In the genomic region with DNA sequence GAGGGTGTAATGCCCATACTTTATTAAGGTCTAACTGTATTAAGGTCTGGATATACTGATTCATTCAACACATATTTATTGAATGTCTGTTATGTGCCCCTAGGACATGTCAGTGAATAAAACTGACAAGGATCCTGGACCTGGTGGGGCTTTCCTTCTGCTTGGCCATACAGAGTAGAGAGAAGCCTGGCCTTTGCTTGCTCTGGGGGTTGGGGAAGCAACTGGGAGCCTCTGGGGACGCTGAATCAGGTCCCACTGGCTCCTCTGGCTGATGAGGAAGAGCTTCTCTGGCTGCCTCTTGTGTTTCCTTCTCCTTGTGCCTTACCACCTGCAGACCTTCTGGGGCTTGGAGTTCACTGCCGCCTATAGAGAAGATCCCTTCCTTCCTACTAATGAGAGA, we compare ENCODE assay signal across 21 cellular contexts. TPM values are rescaled to one million over a fixed set of nuclear protein-coding genes. Genes with fewer than 3 reads are reported as not detected.
A peak's percentile ranks its signal among the peaks of the same experiment; 100 is the strongest.
DNase-seq lines count a peak whose midpoint lies in the region; ATAC-seq and TF ChIP-seq lines count a peak whose summit lies in the region.
"Had no signal": no experiment of that assay in that cellular context is flagged by ENCODE, and none has a peak within 500 bp of the region (broad histone marks: within the 10 kb centered on the region; RNA-seq: fewer than 3 reads in every experiment).

No MANE protein-coding gene starts in this region.

- ATAC-seq in RWPE2 (ENCODE audit: low read depth) (0 out of 3 replicates have a peak, but pooled peaks have one; percentile 32), HG03097 (IDR thresholded peaks at IDR 0.05; ENCODE audit: low FRiP score, unreplicated experiment) (no peak), HG03135 (IDR thresholded peaks at IDR 0.05; ENCODE audit: unreplicated experiment) (no peak)
- ATAC-seq in activated CD8-positive, alpha-beta T cell treated with anti-CD3 and anti-CD28 coated beads, Interleukin-2, amount 10 ng/mL, durations not matched to agents 7 days and 5 days, result no peak
- ATAC-seq: activated naive CD8-positive, alpha-beta T cell treated with anti-CD3 and anti-CD28 coated beads, Interleukin-2, amount 50 U/mL, for 24 hours; T-helper 17 cell had no signal

- H3K4me3 ChIP-seq in RWPE2 (ENCODE audit: severe bottlenecking) (no peak overlapping the region), epithelial cell of esophagus (ENCODE audit: low read length) (no peak overlapping the region)
- H3K4me3 ChIP-seq: left ventricle myocardium inferior, tibial nerve had no signal

- peaks cover 43% of the 10 kb centered on the region for H3K4me1 Mint-ChIP-seq in activated CD8-positive, alpha-beta T cell treated with anti-CD3 and anti-CD28 coated beads, Interleukin-2, amount 10 ng/mL, durations not matched to agents 7 days and 5 days (ENCODE audit: low read depth)

- H3K36me3 Mint-ChIP-seq in activated CD8-positive, alpha-beta T cell treated with anti-CD3 and anti-CD28 coated beads, Interleukin-2, amount 10 ng/mL, durations not matched to agents 7 days and 5 days (ENCODE audit: low read depth), result peaks cover 39% of the 10 kb centered on the region

- no peaks in the 10 kb centered on the region for H3K27me3 ChIP-seq in RWPE2 (ENCODE audit: insufficient read depth, poor library complexity, severe bottlenecking)
- H3K27me3 ChIP-seq: tibial nerve had no signal

- H3K27me3 Mint-ChIP-seq in activated CD8-positive, alpha-beta T cell treated with anti-CD3 and anti-CD28 coated beads, Interleukin-2, amount 10 ng/mL, durations not matched to agents 7 days and 5 days (ENCODE audit: low read depth), result no peaks in the 10 kb centered on the region
- H3K27me3 Mint-ChIP-seq: activated naive CD8-positive, alpha-beta T cell treated with anti-CD3 and anti-CD28 coated beads, Interleukin-2, amount 50 U/mL, for 24 hours; T-helper 17 cell had no signal

- no peak for TF ChIP-seq CTCF in RWPE2 (IDR thresholded peaks at IDR 0.05; ENCODE audit: poor library complexity, severe bottlenecking)
- TF ChIP-seq CTCF in epithelial cell of esophagus (IDR thresholded peaks at IDR 0.05; ENCODE audit: insufficient read depth, low read depth, low read length, missing control alignments), result no peak

- H3K27ac Mint-ChIP-seq in activated CD8-positive, alpha-beta T cell treated with anti-CD3 and anti-CD28 coated beads, Interleukin-2, amount 10 ng/mL, durations not matched to agents 7 days and 5 days, result no peak overlapping the region
- H3K27ac Mint-ChIP-seq: activated naive CD8-positive, alpha-beta T cell treated with anti-CD3 and anti-CD28 coated beads, Interleukin-2, amount 50 U/mL, for 24 hours; T-helper 17 cell had no signal

- H3K9me3 ChIP-seq in RWPE2 (ENCODE audit: severe bottlenecking), result no peaks in the 10 kb centered on the region
- H3K9me3 ChIP-seq: left ventricle myocardium inferior, SK-N-SH, tibial nerve had no signal

- H3K27ac ChIP-seq in RWPE2 (ENCODE audit: poor library complexity, severe bottlenecking), result no peak overlapping the region
- H3K27ac ChIP-seq: left ventricle myocardium inferior, tibial nerve had no signal

- CTCF ChIA-PET in activated CD8-positive, alpha-beta T cell treated with anti-CD3 and anti-CD28 coated beads, Interleukin-2, amount 10 ng/mL, durations not matched to agents 7 days and 5 days (lab: Charles Lee), result no interaction called here

- H3K9me3 Mint-ChIP-seq in activated CD8-positive, alpha-beta T cell treated with anti-CD3 and anti-CD28 coated beads, Interleukin-2, amount 10 ng/mL, durations not matched to agents 7 days and 5 days (ENCODE audit: insufficient read depth), result no peaks in the 10 kb centered on the region

- DNase-seq in NCI-H2171 treated with DMSO at 0.1 percent for 48 hours (lab: John Stamatoyannopoulos, UW) (peak; percentile 47), NCI-H2171 (lab: John Stamatoyannopoulos, UW) (no peak), RWPE2 (ENCODE audit: low spot score) (no peak), epithelial cell of esophagus (ENCODE audit: low read depth) (peak; percentile 7), NCI-H128 (lab: John Stamatoyannopoulos, UW; ENCODE audit: unreplicated experiment) (no peak)
- DNase-seq in activated CD8-positive, alpha-beta T cell treated with anti-CD3 and anti-CD28 coated beads, Interleukin-2, amount 10 ng/mL, durations not matched to agents 7 days and 5 days, result no peak
- DNase-seq: activated naive CD8-positive, alpha-beta T cell treated with anti-CD3 and anti-CD28 coated beads, Interleukin-2, amount 50 U/mL, for 24 hours; AML-193; IMR-90; left ventricle myocardium inferior; mesendoderm; NCI-H1105 treated with DMSO at 0.1 percent for 48 hours; NCI-H2081; NCI-H446; NCI-H82; occipital lobe; SK-N-SH; T-helper 17 cell had no signal

- H3K36me3 ChIP-seq in RWPE2 (ENCODE audit: low read depth), result peaks cover 4% of the 10 kb centered on the region

- POLR2A ChIA-PET in activated CD8-positive, alpha-beta T cell treated with anti-CD3 and anti-CD28 coated beads, Interleukin-2, amount 10 ng/mL, durations not matched to agents 7 days and 5 days (lab: Charles Lee), result no interaction called here

- no peak overlapping the region for H3K4me3 Mint-ChIP-seq in activated CD8-positive, alpha-beta T cell treated with anti-CD3 and anti-CD28 coated beads, Interleukin-2, amount 10 ng/mL, durations not matched to agents 7 days and 5 days
- H3K4me3 Mint-ChIP-seq: activated naive CD8-positive, alpha-beta T cell treated with anti-CD3 and anti-CD28 coated beads, Interleukin-2, amount 50 U/mL, for 24 hours; T-helper 17 cell had no signal

- H3K4me1 ChIP-seq in RWPE2 (ENCODE audit: insufficient read depth, poor library complexity, severe bottlenecking), result peaks cover 15% of the 10 kb centered on the region
- H3K4me1 ChIP-seq: tibial nerve had no signal

RNA-seq across cellular contexts. Expression of a gene that starts 49.6 kb away (rescaled TPM):
- 100 to 1,000 TPM; 123 to 125 TPM for total RNA-seq in activated CD8-positive, alpha-beta T cell treated with anti-CD3 and anti-CD28 coated beads, Interleukin-2, amount 10 ng/mL, durations not matched to agents 7 days and 5 days

Comparison
In these comparisons a context has a peak if more than half of its experiments do, and no peak if none do; other contexts are left out.
1. DNase-seq: peak in NCI-H2171 treated with DMSO at 0.1 percent for 48 hours (single experiment) and epithelial cell of esophagus (single experiment); none in NCI-H2171 (single experiment), RWPE2 (single experiment), activated CD8-positive, alpha-beta T cell treated with anti-CD3 and anti-CD28 coated beads, Interleukin-2, amount 10 ng/mL, durations not matched to agents 7 days and 5 days (single experiment) and NCI-H128 (single experiment).